8 cellular contexts compared by ENCODE assay signal in genomic region chr11:72793081-72793451, GRCh38. TPM values are rescaled to one million over a fixed set of nuclear protein-coding genes. Genes with fewer than 3 reads are reported as not detected.
A peak's percentile ranks its signal among the peaks of the same experiment; 100 is the strongest.
DNase-seq lines count a peak whose midpoint lies in the region; ATAC-seq and TF ChIP-seq lines count a peak whose summit lies in the region.

No MANE protein-coding gene starts in this region.

- no peak for DNase-seq in HFFc6
- no peak for DNase-seq in body of pancreas
- no peak for DNase-seq in NCI-H187 (lab: John Stamatoyannopoulos, UW)
- DNase-seq in T-helper 9 cell, result no peak
- DNase-seq in inferior parietal cortex (ENCODE audit: extremely low spot score), result no peak
- DNase-seq in foreskin melanocyte, result no peak

- H3K27ac Mint-ChIP-seq in HFFc6, result peak overlapping the region; percentile 96

- H3K27me3 ChIP-seq in body of pancreas, result no peaks in the 10 kb centered on the region
- H3K27me3 ChIP-seq in muscle layer of colon (ENCODE audit: control insufficient read depth in 1 of 2, insufficient read depth in 2 of 2, low read length in 2 of 2), result no peaks in the 10 kb centered on the region

- H3K4me3 ChIP-seq in body of pancreas (no peak overlapping the region), muscle layer of colon (ENCODE audit: low read depth in 1 of 2, low read length in 2 of 2) (peak overlapping the region in 1 of 2 donors; percentile 79)

- no peaks in the 10 kb centered on the region; the same call in 1 of the 2 replicates for H3K27me3 Mint-ChIP-seq in HFFc6 (ENCODE audit: insufficient read depth)

- H3K4me1 Mint-ChIP-seq in HFFc6 (ENCODE audit: low read depth), result peaks cover 49% of the 10 kb centered on the region

- no peaks in the 10 kb centered on the region for H3K36me3 Mint-ChIP-seq in HFFc6 (ENCODE audit: low read depth)

- no peak for TF ChIP-seq POLR2A in body of pancreas (IDR thresholded peaks at IDR 0.05)

- peak overlapping the region; percentile 99 for H3K4me3 Mint-ChIP-seq in HFFc6

- intact Hi-C loops in body of pancreas (cut with DNase I), result no loop called here

- WGBS in body of pancreas, 2 donors, result 39 to 48% methylated on average over 2 of the region's 2 CpGs

- H3K9ac ChIP-seq in muscle layer of colon (ENCODE audit: low read length), result peak overlapping the region; percentile 4

- ATAC-seq in body of pancreas, result no peak

- H3K9me3 Mint-ChIP-seq in HFFc6, result no peaks in the 10 kb centered on the region; the same call in 1 of the 2 replicates

- H3K36me3 ChIP-seq in body of pancreas (replicated peaks in 1 of 2; ENCODE audit: insufficient read depth in 1 of 2, low read depth in 2 of 2), result no peaks in the 10 kb centered on the region
- H3K36me3 ChIP-seq in muscle layer of colon (ENCODE audit: insufficient read depth, low read length), result no peaks in the 10 kb centered on the region

- TF ChIP-seq CTCF in 22Rv1 (IDR thresholded peaks at IDR 0.05) (no peak), HFFc6 (IDR thresholded peaks at IDR 0.05) (no peak), body of pancreas (IDR thresholded peaks at IDR 0.05) (no peak)

- no peaks in the 10 kb centered on the region for H3K9me3 ChIP-seq in body of pancreas
- no peaks in the 10 kb centered on the region for H3K9me3 ChIP-seq in muscle layer of colon (ENCODE audit: low read length)

- H3K4me1 ChIP-seq in body of pancreas (peaks cover 16% of the 10 kb centered on the region), muscle layer of colon (ENCODE audit: insufficient read depth, low read length) (peaks cover 12% of the 10 kb centered on the region)

- H3K27ac ChIP-seq in 22Rv1, result peak overlapping the region; percentile 76
- peak overlapping the region in 3 of 4 donors; percentile 74 to 94 (median 92) for H3K27ac ChIP-seq in body of pancreas
- peak overlapping the region; percentile 48 for H3K27ac ChIP-seq in muscle layer of colon (ENCODE audit: low read depth, low read length)

RNA-seq across cellular contexts. Expression of gene STARD10, which starts 0.8 kb away (rescaled TPM):
- total RNA-seq in HFFc6 (2021; fragmentation: NEBNext Ultra II Directional; extraction: Animal tissue kit (Norgen Biotek cat#: 25700)), result 10 to 100 TPM; 10.8 to 16.9 (median 15.8) TPM
- 100 to 1,000 TPM; 122 to 209 TPM for total RNA-seq in body of pancreas

RNA-seq across cellular contexts. Expression of gene ATG16L2, which starts 21.1 kb away (rescaled TPM):
- total RNA-seq in HFFc6 (2021; fragmentation: NEBNext Ultra II Directional; extraction: Animal tissue kit (Norgen Biotek cat#: 25700)), result 1 to 10 TPM; 5.4 to 9.5 (median 7.6) TPM
- 10 to 100 TPM; 27.5 to 28.3 TPM for total RNA-seq in body of pancreas

RNA-seq across cellular contexts. Expression of gene ARAP1, which starts 40.9 kb away (rescaled TPM):
- 10 to 100 TPM; 42.5 to 49.0 (median 46.8) TPM for total RNA-seq in HFFc6 (2021; fragmentation: NEBNext Ultra II Directional; extraction: Animal tissue kit (Norgen Biotek cat#: 25700))
- 100 to 1,000 TPM in 1 of 2 donors, 10 to 100 TPM in 1; 63.3 to 208 TPM for total RNA-seq in body of pancreas

Comparison
In these comparisons a context has a peak if more than half of its experiments do, and no peak if none do; other contexts are left out.
1. RNA of gene STARD10, which starts 0.8 kb away (total RNA-seq): 122 to 209 TPM in body of pancreas; 10.8 to 16.9 TPM in HFFc6; every median in the first group is over 4 times any median in the second.
2. Peak in every context shown above with its lines, with median percentiles within 50 percentile points of each other: H3K27ac ChIP-seq.